In genomic region chr19:18571564-18572344, GRCh38 we compare ENCODE assay signal across 8 cellular contexts. TPM values are rescaled to one million over a fixed set of nuclear protein-coding genes. Genes with fewer than 3 reads are reported as not detected.
DNase-seq lines count a peak whose midpoint lies in the region; ATAC-seq and TF ChIP-seq lines count a peak whose summit lies in the region.

UBA52 (plus strand) TSS chr19:18571857; CDS start chr19:18573301, 1,444 bp downstream.

- intact Hi-C loops in PC-3 (cut with micrococcal nuclease), result loop anchor here (2.0 to 5.0 kb wide), 2 partner anchors 15 to 109 kb away; partner anchors contain the start of gene KXD1

- peaks cover 15% of the 10 kb centered on the region for H3K4me1 ChIP-seq in PC-3 (ENCODE audit: insufficient read depth, low read length)
- peaks cover 17 to 20% of the 10 kb centered on the region in 2 donors for H3K4me1 ChIP-seq in mucosa of rectum (ENCODE audit: control insufficient read depth in 2 of 2, insufficient read depth in 2 of 2, low read length in 2 of 2)

- H3K9me3 ChIP-seq in PC-3 (ENCODE audit: low read length) (no peaks in the 10 kb centered on the region), mucosa of rectum (ENCODE audit: control insufficient read depth in 2 of 2, low read length in 2 of 2) (no peaks in the 10 kb centered on the region)

- TF ChIP-seq CTCF in PC-3 (conservative IDR thresholded peaks at IDR 0.05; ENCODE audit: low read depth, low read length) (no peak), epithelial cell of esophagus (IDR thresholded peaks at IDR 0.05; ENCODE audit: insufficient read depth, low read depth, low read length, missing control alignments) (no peak)

- no peak; the same call in 1 of the 2 replicates for TF ChIP-seq EP300 in Ishikawa (IDR thresholded peaks at IDR 0.05; ENCODE audit: borderline replicate concordance)

- no TSS peak for BruUV-seq in PC-3 (replicated peaks; lab: Mats Ljungman, UMichigan)

- no peaks in the 10 kb centered on the region for H3K27me3 ChIP-seq in PC-3 (ENCODE audit: low read length)
- no peaks in the 10 kb centered on the region for H3K27me3 ChIP-seq in mucosa of rectum (ENCODE audit: control insufficient read depth in 2 of 2, insufficient read depth in 2 of 2, low read length in 2 of 2)

- peak within 1 kb of the TSS; percentile 99 for H3K4me2 ChIP-seq in PC-3 (ENCODE audit: low read length)

- H4K20me1 ChIP-seq in PC-3 (ENCODE audit: low read length), result peaks cover 32% of the 10 kb centered on the region

- H3K27ac ChIP-seq in PC-3 (ENCODE audit: low read length), result peak within 1 kb of the TSS; percentile 63
- H3K27ac ChIP-seq in mucosa of rectum (ENCODE audit: low read depth in 2 of 2, low read length in 2 of 2), result peak within 1 kb of the TSS; percentile 90

- H3K9ac ChIP-seq in PC-3 (ENCODE audit: low read length) (peak within 1 kb of the TSS; percentile 99), mucosa of rectum (ENCODE audit: low read depth in 1 of 2, low read length in 2 of 2) (peak within 1 kb of the TSS; percentile 90 to 99)

- H3K36me3 ChIP-seq in PC-3 (ENCODE audit: low read depth, low read length), result peaks cover 37% of the 10 kb centered on the region
- peaks cover 47 to 48% of the 10 kb centered on the region in 2 donors for H3K36me3 ChIP-seq in mucosa of rectum (ENCODE audit: control insufficient read depth in 2 of 2, insufficient read depth in 2 of 2, low read length in 2 of 2)

- peak within 1 kb of the TSS; percentile 78 for H2AFZ ChIP-seq in PC-3 (ENCODE audit: low read length)

- CTCF ChIA-PET in PC-3 (lab: Charles Lee), result interaction anchor here (0.9 to 1.1 kb wide), 2 partner anchors 51 to 52 kb away, joined by 3 to 4 read pairs; no protein-coding TSS in a partner anchor

- no peaks in the 10 kb centered on the region for H3F3A ChIP-seq in PC-3 (ENCODE audit: low read length, unreplicated experiment)

- POLR2A ChIA-PET in PC-3 (lab: Charles Lee; ENCODE audit: unreplicated experiment), result interaction anchor here (0.6 to 1.0 kb wide), 5 partner anchors 9 to 89 kb away, joined by 4 to 8 read pairs (median 5); partner anchors contain the start of genes KXD1 and REX1BD

- peaks cover 38% of the 10 kb centered on the region for H3K79me2 ChIP-seq in PC-3 (ENCODE audit: low read length)

- 0 out of 2 replicates have a peak, but pooled peaks have one; percentile 5 for TF ChIP-seq RAD21 in Ishikawa (IDR thresholded peaks at IDR 0.05; ENCODE audit: low read depth)

- H3K4me3 ChIP-seq in PC-3 (ENCODE audit: low read length), result peak within 1 kb of the TSS; percentile 100
- peak within 1 kb of the TSS; percentile 98 for H3K4me3 ChIP-seq in epithelial cell of esophagus (ENCODE audit: low read length)
- peak within 1 kb of the TSS; percentile 86 to 91 for H3K4me3 ChIP-seq in mucosa of rectum (ENCODE audit: low read length in 2 of 2)

- DNase-seq in DMS114 treated with DMSO at 0.1 percent for 48 hours (lab: John Stamatoyannopoulos, UW; ENCODE audit: unreplicated experiment) (peak; percentile 96), PC-3 (peak; percentile 99), activated T-cell treated with anti-CD3 and anti-CD28 coated beads for 48 hours (ENCODE audit: low read depth) (peak; percentile 100), epithelial cell of esophagus (ENCODE audit: low read depth) (peak; percentile 99)
- peak; percentile 100 for DNase-seq in stimulated activated CD8-positive, alpha-beta memory T cell treated with anti-CD3 and anti-CD28 coated beads, Interleukin-4, amount 100 ng/mL, for 48 hours

- ATAC-seq in GM21529 (IDR thresholded peaks at IDR 0.05; ENCODE audit: unreplicated experiment) (peak; percentile 87), PC-3 (peak; percentile 96)

- H3K9me2 ChIP-seq in PC-3 (replicated peaks; ENCODE audit: low read length), result no peaks in the 10 kb centered on the region

TF ChIP-seq in Ishikawa, 13 proteins besides CTCF, POLR2A, EP300 and RAD21:
- TF ChIP-seq REST (IDR thresholded peaks at IDR 0.05; ENCODE audit: low read depth) (no peak), EGR1 (IDR thresholded peaks at IDR 0.05) (peak; percentile 82), MAX (IDR thresholded peaks at IDR 0.05) (peak; percentile 100), YY1 (IDR thresholded peaks at IDR 0.05; ENCODE audit: low read depth) (peak; percentile 100), CREB1 (IDR thresholded peaks at IDR 0.05; ENCODE audit: low read depth) (peak; percentile 91), NFIC (IDR thresholded peaks at IDR 0.05) (peak; percentile 18; the same call in 1 of the 2 replicates), ZBTB7A (IDR thresholded peaks at IDR 0.05; ENCODE audit: low read depth) (0 out of 2 replicates have a peak, but pooled peaks have one; percentile 34), TAF1 (IDR thresholded peaks at IDR 0.05; ENCODE audit: low read depth) (peak; percentile 91), USF1 (IDR thresholded peaks at IDR 0.05) (peak; percentile 97), TEAD4 (IDR thresholded peaks at IDR 0.05) (no peak; the same call in 1 of the 2 replicates), CEBPB (IDR thresholded peaks at IDR 0.05) (no peak), TCF12 (IDR thresholded peaks at IDR 0.05; ENCODE audit: low read depth) (peak; percentile 73; the same call in 1 of the 2 replicates), FOXM1 (IDR thresholded peaks at IDR 0.05; ENCODE audit: borderline replicate concordance, low read depth) (peak; percentile 56; the same call in 1 of the 2 replicates)

RNA-seq across cellular contexts. Expression of gene UBA52, which starts in this region (rescaled TPM):
- 871 and 1,108 TPM in 2 replicates for total RNA-seq in PC-3 (2014; rRNA removed)

Comparison
In these comparisons a context has a peak if more than half of its experiments do, and no peak if none do; other contexts are left out.
1. Peak in every context shown above with its lines: DNase-seq, ATAC-seq, H3K4me3 ChIP-seq and H3K27ac ChIP-seq.